ENCODE assay signal across 23 cellular contexts in genomic region chr9:130616451-130616850, GRCh38. TPM values are rescaled to one million over a fixed set of nuclear protein-coding genes. Genes with fewer than 3 reads are reported as not detected.
DNase-seq lines count a peak whose midpoint lies in the region; ATAC-seq lines count a peak whose summit lies in the region.
"Had no signal": no experiment of that assay in that cellular context is flagged by ENCODE, and none has a peak within 500 bp of the region (broad histone marks: within the 10 kb centered on the region; RNA-seq: fewer than 3 reads in every experiment).

No MANE protein-coding gene starts in this region.

- no peak overlapping the region for H3K4me3 ChIP-seq in right cardiac atrium (ENCODE audit: low read length)
- H3K4me3 ChIP-seq: GM12878, GM23248, HAP-1 had no signal

- H3K27ac ChIP-seq in right cardiac atrium (ENCODE audit: low read length), result no peak overlapping the region
- H3K27ac ChIP-seq: GM23248, HL-60 had no signal

- ATAC-seq in left ventricle myocardium superior, result peak; percentile 74
- ATAC-seq in right cardiac atrium, result no peak
- peak; percentile 92 for ATAC-seq in left lobe of liver
- ATAC-seq in GM21528 (IDR thresholded peaks at IDR 0.05; ENCODE audit: low FRiP score, unreplicated experiment), result no peak
- no peak for ATAC-seq in GM18519 (IDR thresholded peaks at IDR 0.05; ENCODE audit: low FRiP score, unreplicated experiment)
- ATAC-seq: GM12878 had no signal

- no peak for DNase-seq in left ventricle myocardium superior
- DNase-seq in right cardiac atrium, result no peak
- DNase-seq in left lobe of liver (ENCODE audit: low spot score), result peak; percentile 78
- peak; percentile 64 for DNase-seq in mesenteric fat pad (ENCODE audit: low spot score)
- DNase-seq: ACHN; BE2C; C1 segment of cervical spinal cord; CD4-positive, CD25-positive, alpha-beta regulatory T cell; CD8-positive, alpha-beta memory T cell; COR-L47; DMS 273 treated with DMSO at 0.1 percent for 48 hours; DMS53; DND-41; EL; GM23248; IMR-90 had no signal

- no peaks in the 10 kb centered on the region for H3K4me1 ChIP-seq in right cardiac atrium (ENCODE audit: control insufficient read depth, insufficient read depth, low read length)
- H3K4me1 ChIP-seq: BE2C, HAP-1 had no signal

- 84% methylated on average over 10 of the region's 10 CpGs for WGBS in right cardiac atrium

- H3K9me3 ChIP-seq in right cardiac atrium (ENCODE audit: control insufficient read depth, low read length), result no peaks in the 10 kb centered on the region
- H3K9me3 ChIP-seq: BE2C, HAP-1 had no signal

- intact Hi-C loops in left ventricle myocardium superior (cut with micrococcal nuclease) (no loop called here), right cardiac atrium (cut with DNase I) (no loop called here)

- H3K27me3 ChIP-seq in right cardiac atrium (ENCODE audit: control insufficient read depth, insufficient read depth), result no peaks in the 10 kb centered on the region
- H3K27me3 ChIP-seq: BE2C had no signal

RNA-seq across cellular contexts. Expression of gene FUBP3, which starts 37.1 kb away (rescaled TPM):
- total RNA-seq in left ventricle myocardium superior (24.1 TPM), right cardiac atrium (10 to 100 TPM; 26.5 to 36.9 (median 33.3) TPM), left lobe of liver (31.1 TPM), mesenteric fat pad (49.5 TPM)
- polyA plus RNA-seq in right cardiac atrium, result 25.8 TPM

RNA-seq across cellular contexts. Expression of gene PRDM12, which starts 47.9 kb away (rescaled TPM):
- total RNA-seq in left ventricle myocardium superior (not detected), right cardiac atrium (not detected), left lobe of liver (0.08 TPM), mesenteric fat pad (not detected)
- 0.02 TPM for polyA plus RNA-seq in right cardiac atrium
- total RNA-seq: CD4-positive, CD25-positive, alpha-beta regulatory T cell; G401; GM12878; GM23248; H4; IMR-90 had no signal
- polyA plus RNA-seq: CD8-positive, alpha-beta memory T cell; GM12878; GM23248; IMR-90 had no signal

Comparison
In these comparisons a context has a peak if more than half of its experiments do, and no peak if none do; other contexts are left out.
1. ATAC-seq: peak in left ventricle myocardium superior (single experiment) and left lobe of liver (single experiment); none in right cardiac atrium (0 of 2), GM21528 (single experiment) and GM18519 (single experiment).
2. DNase-seq: peak in left lobe of liver (single experiment) and mesenteric fat pad (single experiment); none in left ventricle myocardium superior (single experiment) and right cardiac atrium (0 of 3).